Comparison of ENCODE assay signal across 27 cellular contexts in genomic region chr2:110744429-110744828, GRCh38. TPM values are rescaled to one million over a fixed set of nuclear protein-coding genes. Genes with fewer than 3 reads are reported as not detected.
DNase-seq lines count a peak whose midpoint lies in the region; ATAC-seq, FAIRE-seq and TF ChIP-seq lines count a peak whose summit lies in the region.
"Had no signal": no experiment of that assay in that cellular context is flagged by ENCODE, and none has a peak within 500 bp of the region (broad histone marks: within the 10 kb centered on the region; RNA-seq: fewer than 3 reads in every experiment).

No MANE protein-coding gene starts in this region.

- H3F3A ChIP-seq in Loucy (ENCODE audit: low read depth) = 0 out of 2 replicates have a peak, but pooled peaks cover 3% of the 10 kb centered on the region

- peak overlapping the region; percentile 30; the same call in 1 of the 2 replicates for H2AK5ac ChIP-seq in H1 (ENCODE audit: low read depth, low read length)

- H3K23me2 ChIP-seq in H1 (ENCODE audit: low read depth, low read length) = no peaks in the 10 kb centered on the region; the same call in 1 of the 2 replicates

- no peak overlapping the region for H2BK120ac ChIP-seq in H1 (replicated peaks; ENCODE audit: low read depth, low read length)

- DNase-seq in GM18507 (ENCODE audit: extremely low spot score, insufficient read length, low read depth) (no peak), H1 (ENCODE audit: low read depth in 1 of 2, low spot score in 2 of 2) (no peak), stomach (no peak)
- DNase-seq in activated T-cell treated with anti-CD3 and anti-CD28 coated beads, Interleukin-2, amount 50 U/mL, for 72 hours = no peak
- no peak for DNase-seq in stimulated activated CD4-positive, alpha-beta T cell treated with anti-CD3 and anti-CD28 coated beads, Interleukin-4, amount 100 ng/mL, for 4 hours
- DNase-seq: AML-193; CD4-positive, alpha-beta T cell; EL; GDM1; HCEC 1CT; NCI-H1048; NCI-H1417; NCI-H1694; NCI-H2081; NCI-H2227 treated with DMSO at 0.1 percent for 48 hours; NCI-H526 treated with DMSO at 0.1 percent for 48 hours; Peyer's patch; SHP77 treated with DMSO at 0.1 percent for 48 hours had no signal

- peak overlapping the region; percentile 2 for H3K4ac ChIP-seq in H1 (replicated peaks; ENCODE audit: insufficient read length, low read depth, low read length)

- H3K79me1 ChIP-seq in H1 (ENCODE audit: low read depth, low read length) = peaks cover 5% of the 10 kb centered on the region

- TF ChIP-seq EP300 in H1 (IDR thresholded peaks at IDR 0.05; ENCODE audit: borderline replicate concordance in 1 of 2, low read depth in 2 of 2, low read length in 2 of 2) (no peak), stomach (IDR thresholded peaks at IDR 0.05) (no peak)

- no peaks in the 10 kb centered on the region for H3K36me3 Mint-ChIP-seq in activated T-cell treated with anti-CD3 and anti-CD28 coated beads, Interleukin-2, amount 50 U/mL, for 72 hours (ENCODE audit: insufficient read depth in 2 of 2)
- H3K36me3 Mint-ChIP-seq: IgD-negative memory B cell had no signal

- H2BK5ac ChIP-seq in H1 (ENCODE audit: low read depth, low read length) = no peak overlapping the region

- H3K9ac ChIP-seq in Loucy (ENCODE audit: low read depth, low read length, poor library complexity, severe bottlenecking) = no peak overlapping the region
- H3K9ac ChIP-seq in H1 (replicated peaks in 1 of 4; ENCODE audit: extremely low read depth in 1 of 4, low read depth in 3 of 4, low read length in 3 of 4) = no peak overlapping the region
- H3K9ac ChIP-seq: BLaER1 treated with 17β-estradiol and CSF1 and Interleukin-3, amounts not matched to agents 10 nM and 100 nM had no signal

- peaks cover 93% of the 10 kb centered on the region for H3K27me3 Mint-ChIP-seq in activated T-cell treated with anti-CD3 and anti-CD28 coated beads, Interleukin-2, amount 50 U/mL, for 72 hours (ENCODE audit: low read depth)

- no peak overlapping the region for H4K91ac ChIP-seq in H1 (replicated peaks; ENCODE audit: insufficient read length, low read length)

- no peak overlapping the region for H3K23ac ChIP-seq in H1 (ENCODE audit: insufficient read length)

- FAIRE-seq in GM18507 (lab: Jason Lieb, UNC) (peak; percentile 79), H1 (lab: Jason Lieb, UNC) (no peak)
- FAIRE-seq: A549 had no signal

- no peak overlapping the region for H3K14ac ChIP-seq in H1 (ENCODE audit: insufficient read length)

- H3K27ac ChIP-seq in H1 (ENCODE audit: low read depth, low read length) (no peak overlapping the region), stomach (no peak overlapping the region)
- H3K27ac ChIP-seq: A549; BLaER1 treated with 17β-estradiol and CSF1 and Interleukin-3, amounts not matched to agents 10 nM and 100 nM; HL-60; Peyer's patch had no signal

- no peak overlapping the region for H3K18ac ChIP-seq in H1 (ENCODE audit: extremely low read depth, low read length)

- H2BK12ac ChIP-seq in H1 (ENCODE audit: low read depth, low read length) = peak overlapping the region; percentile 81; the same call in 1 of the 2 replicates

- no peak overlapping the region for H3K27ac Mint-ChIP-seq in activated T-cell treated with anti-CD3 and anti-CD28 coated beads, Interleukin-2, amount 50 U/mL, for 72 hours
- H3K27ac Mint-ChIP-seq: CD4-positive, alpha-beta T cell; GM23338; IgD-negative memory B cell had no signal

- no peaks in the 10 kb centered on the region for H3K9me3 Mint-ChIP-seq in activated T-cell treated with anti-CD3 and anti-CD28 coated beads, Interleukin-2, amount 50 U/mL, for 72 hours
- H3K9me3 Mint-ChIP-seq: CD4-positive, alpha-beta T cell; GM23338; IgD-negative memory B cell had no signal

- H3K56ac ChIP-seq in H1 (replicated peaks; ENCODE audit: insufficient read length, low read depth, low read length) = no peak overlapping the region

- intact Hi-C loops in stomach (cut with DNase I; ENCODE audit: low total_unique reads) = no loop called here

- peaks cover 36% of the 10 kb centered on the region for H3K4me1 ChIP-seq in Loucy (ENCODE audit: insufficient read depth, low read length, poor library complexity, severe bottlenecking)
- peaks cover 10 to 35% (median 29%) of the 10 kb centered on the region in 4 experiments for H3K4me1 ChIP-seq in H1 (replicated peaks in 1 of 4; ENCODE audit: control insufficient read depth in 3 of 4, insufficient read depth in 4 of 4, low read length in 3 of 4)
- peaks cover 0 to 12% (median 8%) of the 10 kb centered on the region in 4 donors for H3K4me1 ChIP-seq in stomach
- H3K4me1 ChIP-seq: A549, Peyer's patch had no signal

- ATAC-seq in activated T-cell treated with anti-CD3 and anti-CD28 coated beads, Interleukin-2, amount 50 U/mL, for 72 hours (replicated peaks in 1 of 2) = no peak
- no peak for ATAC-seq in GM18867 (IDR thresholded peaks at IDR 0.05; ENCODE audit: unreplicated experiment)
- ATAC-seq: A549, GM23338 had no signal

- no peak overlapping the region for H3K4me3 Mint-ChIP-seq in activated T-cell treated with anti-CD3 and anti-CD28 coated beads, Interleukin-2, amount 50 U/mL, for 72 hours
- H3K4me3 Mint-ChIP-seq: CD4-positive, alpha-beta T cell; GM23338; IgD-negative memory B cell had no signal

- H3K27me3 ChIP-seq in Loucy (ENCODE audit: insufficient read depth, low read length, poor library complexity, severe bottlenecking) = no peaks in the 10 kb centered on the region
- no peaks in the 10 kb centered on the region for H3K27me3 ChIP-seq in H1 (replicated peaks in 1 of 4; ENCODE audit: control insufficient read depth in 3 of 4, extremely low read depth in 1 of 4, insufficient read depth in 3 of 4, low read length in 3 of 4)
- peaks cover 0 to 37% (median 5%) of the 10 kb centered on the region in 3 donors for H3K27me3 ChIP-seq in stomach
- H3K27me3 ChIP-seq: Peyer's patch had no signal

- TF ChIP-seq CTCF in Loucy (conservative IDR thresholded peaks at IDR 0.05; ENCODE audit: low read length) (no peak), H1 (IDR thresholded peaks at IDR 0.05; ENCODE audit: control extremely low read depth in 1 of 3, insufficient read depth in 1 of 3, low read depth in 1 of 3, low read length in 3 of 3) (no peak), stomach (IDR thresholded peaks at IDR 0.05) (no peak)

- H3K4me1 Mint-ChIP-seq in activated T-cell treated with anti-CD3 and anti-CD28 coated beads, Interleukin-2, amount 50 U/mL, for 72 hours (ENCODE audit: low read depth) = peaks cover 66% of the 10 kb centered on the region

- no peak for TF ChIP-seq POLR2A in H1 (IDR thresholded peaks at IDR 0.05; ENCODE audit: control extremely low read depth in 1 of 2, low read depth in 2 of 2, low read length in 2 of 2)
- no peak for TF ChIP-seq POLR2A in stomach (IDR thresholded peaks at IDR 0.05)

- H3K36me3 ChIP-seq in Loucy (ENCODE audit: insufficient read depth, low read length) (no peaks in the 10 kb centered on the region), H1 (ENCODE audit: control insufficient read depth in 2 of 4, insufficient read depth in 4 of 4, low read length in 3 of 4) (peaks cover 0 to 4% (median 0%) of the 10 kb centered on the region in 4 experiments; a peak in 2 of 8 replicates), stomach (no peaks in the 10 kb centered on the region)
- H3K36me3 ChIP-seq: BLaER1 treated with 17β-estradiol and CSF1 and Interleukin-3, amounts not matched to agents 10 nM and 100 nM; Peyer's patch had no signal

- H3K4me3 ChIP-seq in Loucy (ENCODE audit: low read length, poor library complexity, severe bottlenecking) (no peak overlapping the region), H1 (ENCODE audit: extremely low read depth in 1 of 4, insufficient read depth in 2 of 4, low read depth in 3 of 4, low read length in 4 of 4) (no peak overlapping the region), stomach (no peak overlapping the region)
- H3K4me3 ChIP-seq: A549; BLaER1 treated with 17β-estradiol and CSF1 and Interleukin-3, amounts not matched to agents 10 nM and 100 nM; GM23338; Peyer's patch had no signal

- no peak overlapping the region for H2BK20ac ChIP-seq in H1 (ENCODE audit: low read length)

- CTCF ChIA-PET in H1 (lab: Charles Lee; ENCODE audit: partially characterized antibody) = interaction anchor here (1.1 to 2.3 kb wide), 4 partner anchors 9 to 27 kb away, joined by 3 to 14 read pairs (median 4); partner anchors contain the start of gene ACOXL

- H4K20me1 ChIP-seq in Loucy (ENCODE audit: insufficient read depth, low read length, poor library complexity, severe bottlenecking) (no peaks in the 10 kb centered on the region), H1 (replicated peaks in 1 of 2; ENCODE audit: control insufficient read depth in 1 of 2, insufficient read depth in 2 of 2, low read length in 2 of 2) (peaks cover 0 to 6% of the 10 kb centered on the region in 2 experiments)

- no peak for TF ChIP-seq RAD21 in H1 (IDR thresholded peaks at IDR 0.05 in 1 of 2, conservative IDR thresholded peaks at IDR 0.05 in 1 of 2; ENCODE audit: low read depth in 2 of 2, low read length in 2 of 2)

- no peaks in the 10 kb centered on the region for H3K9me2 ChIP-seq in Loucy (replicated peaks; ENCODE audit: low read depth, low read length)

- POLR2A ChIA-PET in H1 (lab: Charles Lee; ENCODE audit: partially characterized antibody) = interaction anchor here (1.1 kb wide), 1 partner anchor 57 kb away, joined by 3 read pairs; no protein-coding TSS in a partner anchor

- no peak overlapping the region for H4K8ac ChIP-seq in H1 (ENCODE audit: extremely low read depth, insufficient read depth, low read length)

- no peak overlapping the region for H4K5ac ChIP-seq in H1 (ENCODE audit: insufficient read length, low read depth, low read length)

- H2AFZ ChIP-seq in Loucy (ENCODE audit: low read length) (peak overlapping the region; percentile 31; the same call in 1 of the 2 replicates), H1 (ENCODE audit: low read length) (no peak overlapping the region)
- H2AFZ ChIP-seq: GM23338 had no signal

- peak overlapping the region; percentile 46; the same call in 1 of the 2 replicates for H2BK15ac ChIP-seq in H1 (ENCODE audit: low read length)

- no peak overlapping the region for H3K4me2 ChIP-seq in Loucy (ENCODE audit: low read depth, low read length, poor library complexity, severe bottlenecking)
- H3K4me2 ChIP-seq in H1 (ENCODE audit: insufficient read depth in 1 of 2, low read depth in 2 of 2, low read length in 2 of 2) = no peak overlapping the region
- H3K4me2 ChIP-seq: A549; BLaER1 treated with 17β-estradiol and CSF1 and Interleukin-3, amounts not matched to agents 10 nM and 100 nM; GM23338 had no signal

- 70% methylated on average over 4 of the region's 4 CpGs; no CpG with 5 or more reads in 1 of the 2 experiments for WGBS in H1 (ENCODE audit: extremely low coverage in 1 of 2, insufficient coverage in 1 of 2, insufficient read length in 1 of 2, insufficient replicate concordance in 2 of 2, low coverage in 1 of 2, low lambda C conversion rate in 2 of 2, missing lambda C conversion rate in 1 of 2), 2 experiments
- 81 to 87% (median 83%) methylated on average over 4 of the region's 4 CpGs for WGBS in stomach, 5 donors

- H3K9me3 ChIP-seq in Loucy (ENCODE audit: insufficient read depth, low read depth, low read length) = no peaks in the 10 kb centered on the region
- H3K9me3 ChIP-seq in H1 (ENCODE audit: insufficient read depth in 2 of 2, low read depth in 1 of 2, low read length in 1 of 2) = no peaks in the 10 kb centered on the region
- H3K9me3 ChIP-seq in stomach = peaks cover 0 to under 1% (median under 1%) of the 10 kb centered on the region in 4 donors
- H3K9me3 ChIP-seq: A549, Peyer's patch had no signal

- H3K79me2 ChIP-seq in Loucy (ENCODE audit: insufficient read depth, low read length) = no peaks in the 10 kb centered on the region
- H3K79me2 ChIP-seq in H1 (ENCODE audit: control insufficient read depth in 1 of 2, insufficient read depth in 2 of 2, low read length in 2 of 2) = peaks cover 6 to 86% of the 10 kb centered on the region in 2 experiments

RNA-seq across cellular contexts. Expression of gene ACOXL, which starts 12.1 kb away (rescaled TPM):
- total RNA-seq in H1 (2021; fragmentation: NEBNext Ultra II Directional; extraction: Animal tissue kit (Norgen Biotek cat#: 25700)) = 20.6 and 20.8 TPM in 2 replicates
- polyA plus RNA-seq in H1 (2011; rRNA removed) (11.4 and 13.6 TPM in 2 replicates), stomach (under 1 TPM in 2 of 3 donors, not detected in 1; 0.10 to 0.25 TPM)
- polyA plus RNA-seq in H1 (2011; cell fraction: cytosol; rRNA removed) = 18.2 TPM
- polyA plus RNA-seq in H1 (2011; cell fraction: nucleus; rRNA removed) = 17.3 TPM
- polyA plus RNA-seq in H1 (2012, experiment 1 of 2) = 16.1 to 22.6 TPM (median 18.9 TPM) in 4 replicates
- 8.3 TPM for polyA plus RNA-seq in H1 (2012, experiment 2 of 2)
- polyA plus RNA-seq in H1 (2013, experiment 1 of 2) = 4.6 TPM
- polyA plus RNA-seq in H1 (2013, experiment 2 of 2) = 4.5 TPM
- 20.9 and 23.8 TPM in 2 replicates for polyA minus RNA-seq in H1 (2011; rRNA and poly(A)+ RNA removed)
- polyA minus RNA-seq in H1 (2011; cell fraction: cytosol; rRNA and poly(A)+ RNA removed) = 9.3 TPM
- polyA minus RNA-seq in H1 (2011; cell fraction: nucleus; rRNA and poly(A)+ RNA removed) = 54.1 TPM
- under 1 TPM; 0.19 to 0.44 TPM for total RNA-seq in activated T-cell treated with anti-CD3 and anti-CD28 coated beads, Interleukin-2, amount 50 U/mL, for 72 hours
- 1 to 10 TPM in 1 of 5 donors, under 1 TPM in 2, not detected in 2; 0.45 to 1.3 (median 0.58) TPM for total RNA-seq in stomach
- total RNA-seq: CD4-positive, alpha-beta T cell; LHCN-M2; NCI-H460; Peyer's patch had no signal
- polyA plus RNA-seq: A549, IgD-negative memory B cell had no signal
